22 cellular contexts compared by ENCODE assay signal in genomic region chr2:18583905-18584607, GRCh38. TPM values are rescaled to one million over a fixed set of nuclear protein-coding genes. Genes with fewer than 3 reads are reported as not detected.
DNase-seq lines count a peak whose midpoint lies in the region; ATAC-seq and TF ChIP-seq lines count a peak whose summit lies in the region.
"Had no signal": no experiment of that assay in that cellular context is flagged by ENCODE, and none has a peak within 500 bp of the region (broad histone marks: within the 10 kb centered on the region; RNA-seq: fewer than 3 reads in every experiment).

No MANE protein-coding gene starts in this region.

- H4K91ac ChIP-seq in mesenchymal stem cell (ENCODE audit: low read length) = peak overlapping the region; percentile 18

- no peak overlapping the region for H3K9ac ChIP-seq in mesenchymal stem cell (ENCODE audit: low read length)
- H3K9ac ChIP-seq: GM23248 had no signal

- WGBS in mesenchymal stem cell = 95% methylated on average over 37 of the region's 37 CpGs

- H3K14ac ChIP-seq in mesenchymal stem cell (ENCODE audit: low read length in 2 of 2) = no peak overlapping the region

- no peak overlapping the region for H3K4ac ChIP-seq in mesenchymal stem cell (ENCODE audit: low read depth in 1 of 2, low read length in 2 of 2)

- no peak overlapping the region for H4K8ac ChIP-seq in mesenchymal stem cell (ENCODE audit: low read length)

- no peaks in the 10 kb centered on the region for H3K27me3 ChIP-seq in mesenchymal stem cell (ENCODE audit: control insufficient read depth in 1 of 2, insufficient read depth in 1 of 2, low read length in 2 of 2)
- no peaks in the 10 kb centered on the region for H3K27me3 ChIP-seq in upper lobe of right lung

- no peak overlapping the region for H3K18ac ChIP-seq in mesenchymal stem cell (ENCODE audit: low read depth in 1 of 2, low read length in 2 of 2)

- H2BK120ac ChIP-seq in mesenchymal stem cell (ENCODE audit: low read depth, low read length) = no peak overlapping the region

- H3K9me3 ChIP-seq in mesenchymal stem cell (ENCODE audit: control insufficient read depth, low read length) (peaks cover 17% of the 10 kb centered on the region), upper lobe of right lung (no peaks in the 10 kb centered on the region)
- H3K9me3 ChIP-seq: Caco-2 had no signal

- H3K4me1 ChIP-seq in mesenchymal stem cell (ENCODE audit: control insufficient read depth, insufficient read depth, low read depth, low read length) (no peaks in the 10 kb centered on the region), upper lobe of right lung (no peaks in the 10 kb centered on the region)
- H3K4me1 ChIP-seq: A549, Caco-2 had no signal

- DNase-seq in stimulated activated naive CD8-positive, alpha-beta T cell treated with anti-CD3 and anti-CD28 coated beads, Interleukin-15, amount 100 ng/mL, for 72 hours = no peak
- no peak for DNase-seq in stimulated activated naive CD8-positive, alpha-beta T cell treated with anti-CD3 and anti-CD28 coated beads, Interleukin-15, Interleukin-2, amounts not matched to agents 100 U/mL and 50 U/mL, for 24 hours
- DNase-seq in mesenchymal stem cell = no peak
- peak; percentile 59 for DNase-seq in upper lobe of right lung
- DNase-seq in stimulated activated CD8-positive, alpha-beta memory T cell treated with anti-CD3 and anti-CD28 coated beads, Interleukin-4, amount 100 ng/mL, for 48 hours = no peak
- no peak for DNase-seq in AG08396 (ENCODE audit: low spot score)
- DNase-seq in medulla oblongata (ENCODE audit: extremely low spot score) = no peak
- DNase-seq: 8988T; ACHN; Caco-2; CD4-positive, CD25-positive, alpha-beta regulatory T cell; CD8-positive, alpha-beta T cell; DMS153; DND-41; GM23248; HCEC 1CT had no signal

- H3K23ac ChIP-seq in mesenchymal stem cell (ENCODE audit: low read length in 2 of 2) = no peak overlapping the region

- H3K36me3 ChIP-seq in mesenchymal stem cell (ENCODE audit: control insufficient read depth in 1 of 2, insufficient read depth in 2 of 2, low read depth in 1 of 2, low read length in 2 of 2) (peaks cover 0 to 6% of the 10 kb centered on the region in 2 experiments), upper lobe of right lung (no peaks in the 10 kb centered on the region)

- H3K27ac Mint-ChIP-seq in stimulated activated naive CD8-positive, alpha-beta T cell treated with anti-CD3 and anti-CD28 coated beads, Interleukin-15, amount 100 ng/mL, for 72 hours = no peak overlapping the region
- H3K27ac Mint-ChIP-seq: CD4-positive, CD25-positive, alpha-beta regulatory T cell; CD8-positive, alpha-beta T cell had no signal

- no peak overlapping the region for H3K4me3 Mint-ChIP-seq in stimulated activated naive CD8-positive, alpha-beta T cell treated with anti-CD3 and anti-CD28 coated beads, Interleukin-15, amount 100 ng/mL, for 72 hours
- H3K4me3 Mint-ChIP-seq: CD4-positive, CD25-positive, alpha-beta regulatory T cell; CD8-positive, alpha-beta T cell had no signal

- H3K4me3 ChIP-seq in mesenchymal stem cell (ENCODE audit: insufficient read depth in 1 of 2, low read depth in 1 of 2, low read length in 2 of 2) = no peak overlapping the region
- no peak overlapping the region for H3K4me3 ChIP-seq in upper lobe of right lung
- H3K4me3 ChIP-seq: A549, GM12878, GM23248 had no signal

- H3K27ac ChIP-seq in mesenchymal stem cell (ENCODE audit: low read length, poor library complexity, severe bottlenecking) = no peak overlapping the region
- no peak overlapping the region for H3K27ac ChIP-seq in upper lobe of right lung
- H3K27ac ChIP-seq: A549, C4-2B, GM23248 had no signal

- no peaks in the 10 kb centered on the region for H3K79me1 ChIP-seq in mesenchymal stem cell (replicated peaks; ENCODE audit: low read length, poor library complexity, severe bottlenecking)

- H3K27me3 Mint-ChIP-seq in stimulated activated naive CD8-positive, alpha-beta T cell treated with anti-CD3 and anti-CD28 coated beads, Interleukin-15, amount 100 ng/mL, for 72 hours = no peaks in the 10 kb centered on the region
- H3K27me3 Mint-ChIP-seq: CD4-positive, CD25-positive, alpha-beta regulatory T cell had no signal

- intact Hi-C loops in upper lobe of right lung (cut with DNase I) = no loop called here

- no peak overlapping the region for H2AFZ ChIP-seq in mesenchymal stem cell (ENCODE audit: low read depth, low read length)
- H2AFZ ChIP-seq: GM23248 had no signal

- H3K4me1 Mint-ChIP-seq in stimulated activated naive CD8-positive, alpha-beta T cell treated with anti-CD3 and anti-CD28 coated beads, Interleukin-15, amount 100 ng/mL, for 72 hours = no peaks in the 10 kb centered on the region
- H3K4me1 Mint-ChIP-seq: CD4-positive, CD25-positive, alpha-beta regulatory T cell had no signal

- peak overlapping the region; percentile 45 for H2BK15ac ChIP-seq in mesenchymal stem cell (ENCODE audit: low read depth, poor library complexity, severe bottlenecking)

- H2BK12ac ChIP-seq in mesenchymal stem cell (ENCODE audit: low read length in 2 of 2) = no peak overlapping the region

- H2BK5ac ChIP-seq in mesenchymal stem cell (ENCODE audit: low read depth, low read length, poor library complexity, severe bottlenecking) = no peak overlapping the region

- peaks cover 5 to 48% of the 10 kb centered on the region in 2 donors for H3K9me3 Mint-ChIP-seq in stimulated activated naive CD8-positive, alpha-beta T cell treated with anti-CD3 and anti-CD28 coated beads, Interleukin-15, amount 100 ng/mL, for 72 hours

- no peak overlapping the region for H3K4me2 ChIP-seq in mesenchymal stem cell (ENCODE audit: low read length, poor library complexity, severe bottlenecking)
- H3K4me2 ChIP-seq: A549 had no signal

- H2AK5ac ChIP-seq in mesenchymal stem cell (ENCODE audit: low read length, severe bottlenecking) = no peak overlapping the region

- TF ChIP-seq CTCF in upper lobe of right lung (IDR thresholded peaks at IDR 0.05) = no peak

- ATAC-seq in stimulated activated naive CD8-positive, alpha-beta T cell treated with anti-CD3 and anti-CD28 coated beads, Interleukin-15, amount 100 ng/mL, for 72 hours = peak; percentile 26
- no peak for ATAC-seq in stimulated activated naive CD8-positive, alpha-beta T cell treated with anti-CD3 and anti-CD28 coated beads, Interleukin-15, Interleukin-2, amounts not matched to agents 100 U/mL and 50 U/mL, for 24 hours
- ATAC-seq in upper lobe of right lung = peak; percentile 10
- ATAC-seq: A549; CD8-positive, alpha-beta T cell; GM12878 had no signal

RNA-seq across cellular contexts. Expression of gene NT5C1B, which starts 5.3 kb away (rescaled TPM):
- not detected for polyA plus RNA-seq in mesenchymal stem cell (2013, experiment 1 of 2)
- not detected for polyA plus RNA-seq in mesenchymal stem cell (2013, experiment 2 of 2)
- not detected for total RNA-seq in upper lobe of right lung
- total RNA-seq: Caco-2; CD4-positive, CD25-positive, alpha-beta regulatory T cell; CD8-positive, alpha-beta T cell; GM12878; GM23248; H1; H7 had no signal
- polyA plus RNA-seq: A549, BJ, H1 had no signal

RNA-seq across cellular contexts. Expression of gene RDH14, which starts 23.6 kb away (rescaled TPM):
- 19.6 TPM for polyA plus RNA-seq in mesenchymal stem cell (2013, experiment 1 of 2)
- 20.0 TPM for polyA plus RNA-seq in mesenchymal stem cell (2013, experiment 2 of 2)
- total RNA-seq in upper lobe of right lung = 22.4 TPM
